Comparison of ENCODE assay signal across 8 cellular contexts in the genomic region with DNA sequence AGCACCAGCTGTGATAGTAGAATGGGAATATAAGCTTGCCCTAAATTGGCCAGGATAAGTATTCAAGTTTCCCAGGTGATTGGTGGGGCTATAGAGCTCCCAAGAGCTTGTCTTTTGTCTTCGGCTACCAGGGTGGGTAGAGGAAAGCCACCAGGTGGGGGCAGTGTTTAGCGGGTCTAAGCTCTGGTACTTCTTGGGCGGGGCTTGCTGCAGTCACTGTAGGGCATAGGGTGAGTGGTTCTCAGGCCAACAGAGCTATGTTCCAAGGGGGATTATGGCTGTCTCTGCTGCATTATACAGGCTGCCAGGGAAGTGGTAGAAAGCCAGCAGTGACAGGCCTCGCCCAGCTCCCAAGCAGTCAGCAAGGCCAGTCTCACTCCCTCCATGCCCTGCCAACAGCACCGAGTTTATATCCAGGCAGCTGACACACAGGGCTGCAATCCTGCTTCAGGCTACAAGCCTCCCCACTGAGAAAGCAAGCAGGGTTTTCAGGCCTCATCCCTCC.
DNase-seq lines count a peak whose midpoint lies in the region; ATAC-seq and TF ChIP-seq lines count a peak whose summit lies in the region.

No MANE protein-coding gene starts in this region.

- H3K4me1 Mint-ChIP-seq in activated CD4-positive, alpha-beta memory T cell treated with anti-CD3 and anti-CD28 coated beads for 36 hours (ENCODE audit: low read depth), result no peaks in the 10 kb centered on the region
- peaks cover 4% of the 10 kb centered on the region for H3K4me1 Mint-ChIP-seq in endodermal cell

- TF ChIP-seq CTCF in endodermal cell (conservative IDR thresholded peaks at IDR 0.05), result peak; percentile 83

- no peak overlapping the region for H3K27ac ChIP-seq in endodermal cell (ENCODE audit: low read depth, low read length)

- intact Hi-C loops in activated CD4-positive, alpha-beta memory T cell treated with anti-CD3 and anti-CD28 coated beads for 36 hours (cut with micrococcal nuclease), result loop anchor here (1.0 kb wide), 2 partner anchors 80 to 137 kb away; no protein-coding TSS in a partner anchor

- no peaks in the 10 kb centered on the region for H3K36me3 ChIP-seq in endodermal cell (ENCODE audit: control insufficient read depth, insufficient read depth, low read length)

- peaks cover 17% of the 10 kb centered on the region for H3K27me3 Mint-ChIP-seq in activated CD4-positive, alpha-beta memory T cell treated with anti-CD3 and anti-CD28 coated beads for 36 hours
- H3K27me3 Mint-ChIP-seq in endodermal cell (ENCODE audit: insufficient read depth), result peaks cover 41% of the 10 kb centered on the region

- no peaks in the 10 kb centered on the region for H3K9me3 ChIP-seq in endodermal cell (ENCODE audit: control insufficient read depth, low read length)

- no peak overlapping the region for H3K27ac Mint-ChIP-seq in activated CD4-positive, alpha-beta memory T cell treated with anti-CD3 and anti-CD28 coated beads for 36 hours
- H3K27ac Mint-ChIP-seq in endodermal cell, result no peak overlapping the region

- CTCF ChIA-PET in activated CD4-positive, alpha-beta memory T cell treated with anti-CD3 and anti-CD28 coated beads for 36 hours (lab: Charles Lee), result interaction anchor here (0.6 to 5.1 kb wide), 36 partner anchors 9 to 352 kb away, joined by 3 to 163 read pairs (median 4); no protein-coding TSS in a partner anchor

- no peaks in the 10 kb centered on the region for H3K36me3 Mint-ChIP-seq in activated CD4-positive, alpha-beta memory T cell treated with anti-CD3 and anti-CD28 coated beads for 36 hours
- no peaks in the 10 kb centered on the region for H3K36me3 Mint-ChIP-seq in endodermal cell (ENCODE audit: low read depth)

- H3K27me3 ChIP-seq in endodermal cell (ENCODE audit: control insufficient read depth, insufficient read depth, low read length, poor library complexity, severe bottlenecking), result no peaks in the 10 kb centered on the region

- no peak overlapping the region for H3K4me3 ChIP-seq in endodermal cell (ENCODE audit: low read length)

- POLR2A ChIA-PET in activated CD4-positive, alpha-beta memory T cell treated with anti-CD3 and anti-CD28 coated beads for 36 hours (lab: Charles Lee), result interaction anchor here (1.9 kb wide), 1 partner anchor 80 kb away, joined by 9 read pairs; no protein-coding TSS in a partner anchor

- no peak overlapping the region for H3K4me3 Mint-ChIP-seq in activated CD4-positive, alpha-beta memory T cell treated with anti-CD3 and anti-CD28 coated beads for 36 hours
- H3K4me3 Mint-ChIP-seq in endodermal cell, result no peak overlapping the region

- ATAC-seq in HG02571 (IDR thresholded peaks at IDR 0.05; ENCODE audit: unreplicated experiment), result peak; percentile 90

- no peaks in the 10 kb centered on the region for H3K9me3 Mint-ChIP-seq in activated CD4-positive, alpha-beta memory T cell treated with anti-CD3 and anti-CD28 coated beads for 36 hours
- H3K9me3 Mint-ChIP-seq in endodermal cell, result peaks cover 18% of the 10 kb centered on the region

- 18 to 42% methylated on average over 2 to 5 of the region's 5 CpGs for WGBS in endodermal cell (ENCODE audit: insufficient coverage in 1 of 2, insufficient read length in 1 of 2), 2 experiments

- no peak overlapping the region for H3K9ac ChIP-seq in endodermal cell (ENCODE audit: extremely low read depth, low read length, poor library complexity, severe bottlenecking)

- DNase-seq in NCI-H2107 treated with DMSO at 0.1 percent for 48 hours (lab: John Stamatoyannopoulos, UW; ENCODE audit: unreplicated experiment) (peak; percentile 17), NCI-H2107 (lab: John Stamatoyannopoulos, UW) (no peak), NCI-H460 (ENCODE audit: extremely low read depth, low read depth) (peak; percentile 76), endodermal cell (peak; percentile 97), myocyte (ENCODE audit: low read depth) (peak; percentile 68)
- DNase-seq in activated CD4-positive, alpha-beta memory T cell treated with anti-CD3 and anti-CD28 coated beads for 36 hours, result peak; percentile 85
- DNase-seq in stimulated activated naive CD4-positive, alpha-beta T cell (lab: John Stamatoyannopoulos, UW), result peak; percentile 11 to 57 (median 36)

- H3K4me1 ChIP-seq in endodermal cell (ENCODE audit: control insufficient read depth, insufficient read depth, low read length), result no peaks in the 10 kb centered on the region
